In the genomic region with DNA sequence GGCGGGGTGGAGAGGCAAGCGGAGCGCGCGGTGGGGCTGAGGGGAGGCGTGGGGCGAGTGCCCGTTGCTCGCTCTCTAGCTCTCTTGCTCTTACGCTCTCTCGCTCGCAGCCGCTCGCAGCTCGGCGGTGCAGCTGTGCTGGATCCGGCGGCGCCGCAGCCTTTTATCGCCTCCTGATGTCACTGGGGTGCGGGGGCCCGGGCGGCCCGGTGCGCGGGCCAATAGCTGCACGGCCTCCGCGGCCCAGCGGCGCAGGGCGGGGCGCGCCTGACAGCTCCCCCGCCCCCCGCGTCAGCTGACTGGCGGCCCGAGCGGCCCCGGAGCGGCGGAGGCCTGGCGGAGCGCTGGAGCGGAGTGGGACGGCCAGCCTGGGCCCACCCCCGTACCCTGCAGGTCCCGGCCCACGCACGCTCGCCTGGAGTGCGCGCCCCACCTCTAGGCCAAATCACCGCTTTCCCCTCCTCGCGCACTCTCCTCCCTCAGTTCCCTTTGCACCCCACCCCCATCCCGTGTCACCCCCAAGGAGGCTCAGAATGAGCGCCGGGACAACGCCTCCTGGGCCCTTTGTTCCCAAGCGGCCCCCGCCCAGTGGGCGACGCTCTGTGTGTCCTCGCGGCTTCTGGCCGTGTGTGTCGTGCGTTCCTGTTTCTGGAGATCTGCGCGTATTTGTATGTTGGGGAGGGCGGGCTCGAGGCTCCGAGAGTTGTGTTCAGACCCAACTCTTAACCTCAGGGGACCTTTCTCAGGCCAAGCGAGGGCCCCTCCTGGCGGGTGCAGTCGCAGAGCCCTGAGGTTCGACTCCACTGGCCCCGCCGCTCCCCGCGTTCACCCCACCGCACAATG, we compare ENCODE assay signal across 8 cellular contexts. TPM values are rescaled to one million over a fixed set of nuclear protein-coding genes. Genes with fewer than 3 reads are reported as not detected.
DNase-seq lines count a peak whose midpoint lies in the region; ATAC-seq and TF ChIP-seq lines count a peak whose summit lies in the region.

TSS of gene MAFB (minus strand) at position 137 of the 843 bp plus-strand sequence. CDS start 386 bp downstream, outside the sequence.

- H3K4me1 Mint-ChIP-seq in activated CD4-positive, alpha-beta T cell treated with anti-CD3 and anti-CD28 coated beads, Interleukin-2, amount 10 ng/mL, durations not matched to agents 7 days and 5 days, result peaks cover 17% of the 10 kb centered on the region

- H3K27me3 Mint-ChIP-seq in activated CD4-positive, alpha-beta T cell treated with anti-CD3 and anti-CD28 coated beads, Interleukin-2, amount 10 ng/mL, durations not matched to agents 7 days and 5 days, result peaks cover 89% of the 10 kb centered on the region

- POLR2A ChIA-PET in activated CD4-positive, alpha-beta T cell treated with anti-CD3 and anti-CD28 coated beads, Interleukin-2, amount 10 ng/mL, durations not matched to agents 7 days and 5 days (lab: Charles Lee), result no interaction called here

- H3K36me3 Mint-ChIP-seq in activated CD4-positive, alpha-beta T cell treated with anti-CD3 and anti-CD28 coated beads, Interleukin-2, amount 10 ng/mL, durations not matched to agents 7 days and 5 days (ENCODE audit: low read depth), result no peaks in the 10 kb centered on the region

- CTCF ChIA-PET in activated CD4-positive, alpha-beta T cell treated with anti-CD3 and anti-CD28 coated beads, Interleukin-2, amount 10 ng/mL, durations not matched to agents 7 days and 5 days (lab: Charles Lee), result no interaction called here

- TF ChIP-seq CTCF in epithelial cell of proximal tubule (conservative IDR thresholded peaks at IDR 0.05; ENCODE audit: low read depth, low read length), result no peak

- DNase-seq in DMS79 treated with DMSO at 0.1 percent for 48 hours (lab: John Stamatoyannopoulos, UW), result peak; percentile 65
- DNase-seq in NCI-H1105 treated with DMSO at 0.1 percent for 48 hours (lab: John Stamatoyannopoulos, UW), result peak; percentile 91
- peak; percentile 38 for DNase-seq in activated CD4-positive, alpha-beta T cell treated with anti-CD3 and anti-CD28 coated beads, Interleukin-2, amount 10 ng/mL, durations not matched to agents 7 days and 5 days
- peak; percentile 6 for DNase-seq in epithelial cell of proximal tubule (ENCODE audit: low read depth)
- peak; percentile 96 for DNase-seq in midbrain (lab: John Stamatoyannopoulos, UW)
- peak; percentile 2 to 34 for DNase-seq in stimulated activated CD8-positive, alpha-beta memory T cell treated with anti-CD3 and anti-CD28 coated beads, Interleukin-7, amount 100 ng/mL, for 4 hours (ENCODE audit: low read depth in 2 of 2)
- no peak for DNase-seq in UCSD-AML1 (lab: John Stamatoyannopoulos, UW; ENCODE audit: unreplicated experiment)

- peak; percentile 10 for ATAC-seq in GM21786 (IDR thresholded peaks at IDR 0.05; ENCODE audit: unreplicated experiment)

- no peaks in the 10 kb centered on the region for H3K9me3 Mint-ChIP-seq in activated CD4-positive, alpha-beta T cell treated with anti-CD3 and anti-CD28 coated beads, Interleukin-2, amount 10 ng/mL, durations not matched to agents 7 days and 5 days

- peak within 1 kb of the TSS; percentile 66 for H3K4me3 Mint-ChIP-seq in activated CD4-positive, alpha-beta T cell treated with anti-CD3 and anti-CD28 coated beads, Interleukin-2, amount 10 ng/mL, durations not matched to agents 7 days and 5 days

- peak within 1 kb of the TSS; percentile 54 for H3K27ac Mint-ChIP-seq in activated CD4-positive, alpha-beta T cell treated with anti-CD3 and anti-CD28 coated beads, Interleukin-2, amount 10 ng/mL, durations not matched to agents 7 days and 5 days

- peak within 1 kb of the TSS; percentile 60 for H3K4me3 ChIP-seq in epithelial cell of proximal tubule (ENCODE audit: low read depth, low read length)

RNA-seq across cellular contexts. Expression of gene MAFB, which starts in this region (rescaled TPM):
- not detected for total RNA-seq in activated CD4-positive, alpha-beta T cell treated with anti-CD3 and anti-CD28 coated beads, Interleukin-2, amount 10 ng/mL, durations not matched to agents 7 days and 5 days
- total RNA-seq in epithelial cell of proximal tubule, result 0.12 TPM in 1 of 2 replicates, not detected in the other

Comparison
In these comparisons a context has a peak if more than half of its experiments do, and no peak if none do; other contexts are left out.
1. Peak in DNase-seq in activated CD4-positive, alpha-beta T cell treated with anti-CD3 and anti-CD28 coated beads, Interleukin-2, amount 10 ng/mL, durations not matched to agents 7 days and 5 days; RNA of the gene not detected or under 1 TPM.
2. Peak in DNase-seq and H3K4me3 ChIP-seq in epithelial cell of proximal tubule; RNA of the gene not detected or under 1 TPM.